ENCODE assay signal across 8 cellular contexts in genomic region chr3:153164009-153164550, GRCh38. TPM values are rescaled to one million over a fixed set of nuclear protein-coding genes. Genes with fewer than 3 reads are reported as not detected.
DNase-seq lines count a peak whose midpoint lies in the region; ATAC-seq and TF ChIP-seq lines count a peak whose summit lies in the region.

No MANE protein-coding gene starts in this region.

- peaks cover 0 to 10% of the 10 kb centered on the region in 2 donors for H3K4me1 ChIP-seq in lung (ENCODE audit: control insufficient read depth in 2 of 2, insufficient read depth in 2 of 2, low read length in 2 of 2)
- peaks cover 24 to 40% (median 31%) of the 10 kb centered on the region in 4 donors for H3K4me1 ChIP-seq in upper lobe of left lung

- peak overlapping the region; percentile 95 for H3K4me3 Mint-ChIP-seq in activated naive CD4-positive, alpha-beta T cell treated with anti-CD3 and anti-CD28 coated beads, Interleukin-2, amount 10 ng/mL, durations not matched to agents 7 days and 5 days

- peaks cover 58% of the 10 kb centered on the region for H3K4me1 Mint-ChIP-seq in activated naive CD4-positive, alpha-beta T cell treated with anti-CD3 and anti-CD28 coated beads, Interleukin-2, amount 10 ng/mL, durations not matched to agents 7 days and 5 days

- ATAC-seq in lung (ENCODE audit: insufficient read depth, low FRiP score) (no peak), upper lobe of left lung (ENCODE audit: low FRiP score in 2 of 2) (no peak)

- H3K27ac ChIP-seq in lung (ENCODE audit: low read depth in 1 of 2, low read length in 1 of 2) (no peak overlapping the region), upper lobe of left lung (peak overlapping the region in 3 of 4 donors; percentile 36 to 95 (median 92))

- no peaks in the 10 kb centered on the region for H3K9me3 Mint-ChIP-seq in activated naive CD4-positive, alpha-beta T cell treated with anti-CD3 and anti-CD28 coated beads, Interleukin-2, amount 10 ng/mL, durations not matched to agents 7 days and 5 days

- H3K27me3 ChIP-seq in lung (ENCODE audit: control insufficient read depth, insufficient read depth) (no peaks in the 10 kb centered on the region), upper lobe of left lung (no peaks in the 10 kb centered on the region)

- peak overlapping the region; percentile 96 for H3K4me3 ChIP-seq in astrocyte of the spinal cord (ENCODE audit: low read depth, low read length)
- H3K4me3 ChIP-seq in lung: peak overlapping the region; percentile 37
- H3K4me3 ChIP-seq in upper lobe of left lung: peak overlapping the region in 3 of 4 donors; percentile 70 to 94 (median 86)

- TF ChIP-seq POLR2A in upper lobe of left lung (IDR thresholded peaks at IDR 0.05): no peak

- peaks cover 5% of the 10 kb centered on the region for H3K27me3 Mint-ChIP-seq in activated naive CD4-positive, alpha-beta T cell treated with anti-CD3 and anti-CD28 coated beads, Interleukin-2, amount 10 ng/mL, durations not matched to agents 7 days and 5 days

- in situ Hi-C loops in astrocyte of the spinal cord (cut with HindIII; ENCODE audit: low sequenced_read_pairs): no loop called here

- WGBS in lung, 2 donors: 11 to 33% methylated on average over 3 of the region's 3 CpGs
- 10 to 16% methylated on average over 3 of the region's 3 CpGs for WGBS in upper lobe of left lung, 2 donors

- no peak for TF ChIP-seq EP300 in upper lobe of left lung (IDR thresholded peaks at IDR 0.05)

- H3K36me3 Mint-ChIP-seq in activated naive CD4-positive, alpha-beta T cell treated with anti-CD3 and anti-CD28 coated beads, Interleukin-2, amount 10 ng/mL, durations not matched to agents 7 days and 5 days: peaks cover 52% of the 10 kb centered on the region

- CTCF ChIA-PET in activated naive CD4-positive, alpha-beta T cell treated with anti-CD3 and anti-CD28 coated beads, Interleukin-2, amount 10 ng/mL, durations not matched to agents 7 days and 5 days (lab: Charles Lee): interaction anchor here (0.6 to 2.7 kb wide), 7 partner anchors 9 to 604 kb away, joined by 3 to 12 read pairs (median 4); no protein-coding TSS in a partner anchor

- no peak for DNase-seq in activated naive CD4-positive, alpha-beta T cell treated with anti-CD3 and anti-CD28 coated beads, Interleukin-2, amount 10 ng/mL, durations not matched to agents 7 days and 5 days
- no peak for DNase-seq in activated naive CD4-positive, alpha-beta T cell treated with anti-CD3 and anti-CD28 coated beads, Interleukin-2, amount 50 U/mL, for 16 hours
- no peak for DNase-seq in astrocyte of the spinal cord (ENCODE audit: low read depth, low spot score)
- no peak for DNase-seq in lung (ENCODE audit: low spot score)
- no peak for DNase-seq in upper lobe of left lung
- no peak for DNase-seq in NCI-H146 treated with DMSO at 0.1 percent for 48 hours (lab: John Stamatoyannopoulos, UW; ENCODE audit: unreplicated experiment)
- no peak for DNase-seq in activated gamma-delta T cell treated with Interleukin-2 at 50 U/mL for 16 hours
- DNase-seq in NCI-H2227 treated with DMSO at 0.1 percent for 48 hours (lab: John Stamatoyannopoulos, UW): no peak

- no peak for TF ChIP-seq CTCF in astrocyte of the spinal cord (IDR thresholded peaks at IDR 0.05; ENCODE audit: low read depth, low read length)
- no peak for TF ChIP-seq CTCF in lung (IDR thresholded peaks at IDR 0.05; ENCODE audit: control extremely low read depth, extremely low read depth)
- no peak for TF ChIP-seq CTCF in upper lobe of left lung (IDR thresholded peaks at IDR 0.05)

- peak overlapping the region; percentile 99 for H3K27ac Mint-ChIP-seq in activated naive CD4-positive, alpha-beta T cell treated with anti-CD3 and anti-CD28 coated beads, Interleukin-2, amount 10 ng/mL, durations not matched to agents 7 days and 5 days

- H3K9me3 ChIP-seq in lung (ENCODE audit: control insufficient read depth in 2 of 2, insufficient read depth in 1 of 2, low read length in 1 of 2): no peaks in the 10 kb centered on the region
- H3K9me3 ChIP-seq in upper lobe of left lung: no peaks in the 10 kb centered on the region

- no peaks in the 10 kb centered on the region for H3K36me3 ChIP-seq in lung (ENCODE audit: control insufficient read depth in 2 of 2, insufficient read depth in 2 of 2, low read length in 2 of 2)
- no peaks in the 10 kb centered on the region for H3K36me3 ChIP-seq in upper lobe of left lung

RNA-seq across cellular contexts. Expression of gene RAP2B, which starts 2.1 kb away (rescaled TPM):
- total RNA-seq in lung: 10 to 100 TPM; 22.2 to 23.8 TPM
- 1 to 10 TPM; 7.4 to 9.2 TPM for polyA plus RNA-seq in lung
- 10 to 100 TPM; 12.3 to 32.0 (median 22.9) TPM for total RNA-seq in upper lobe of left lung

Comparison
In these comparisons a context has a peak if more than half of its experiments do, and no peak if none do; other contexts are left out.
1. H3K4me3 ChIP-seq: peak in every context shown above with its lines; median percentile 96 in astrocyte of the spinal cord; 86 in upper lobe of left lung; 37 in lung.
2. H3K27ac ChIP-seq: peak in upper lobe of left lung (3 of 4); none in lung (0 of 2).